ENCODE assay signal across 1 cellular context in genomic region chr2:219434718-219435525, GRCh38.
TF ChIP-seq lines count a peak whose summit lies in the region.

Gene SPEG (plus strand): TSS chr2:219434843. CDS start chr2:219434978, 135 bp downstream.

TF ChIP-seq in H1, 55 proteins besides CTCF, POLR2A, EP300 and RAD21 (continued from another document):
- TF ChIP-seq EGR1 (IDR thresholded peaks at IDR 0.05; ENCODE audit: borderline replicate concordance, low read depth, low read length) (no peak), E2F6 (IDR thresholded peaks at IDR 0.05) (peak; percentile 61), TCF12 (IDR thresholded peaks at IDR 0.05; ENCODE audit: low read depth, low read length) (no peak), MAX (IDR thresholded peaks at IDR 0.05) (peak; percentile 58; the same call in 1 of the 2 replicates), EZH2 (IDR thresholded peaks at IDR 0.05; ENCODE audit: low read depth, low read length, severe bottlenecking) (peak; percentile 47), POU5F1 (IDR thresholded peaks at IDR 0.05; ENCODE audit: low read depth, low read length) (no peak), RBBP5 (IDR thresholded peaks at IDR 0.05; ENCODE audit: borderline replicate concordance, low read depth, low read length) (0 out of 2 replicates have a peak, but pooled peaks have one; percentile 35), TAF1 (IDR thresholded peaks at IDR 0.05; ENCODE audit: low read depth, low read length) (peak; percentile 23; the same call in 1 of the 2 replicates), BCL11A (IDR thresholded peaks at IDR 0.05; ENCODE audit: low read depth in 2 of 2, low read length in 2 of 2) (no peak), KDM4A (IDR thresholded peaks at IDR 0.05; ENCODE audit: low read depth, low read length, severe bottlenecking) (peak; percentile 64), SIN3A (conservative IDR thresholded peaks at IDR 0.05 in 1 of 2, IDR thresholded peaks at IDR 0.05 in 1 of 2; ENCODE audit: low read depth in 1 of 2, low read length in 2 of 2) (no peak), TEAD4 (IDR thresholded peaks at IDR 0.05; ENCODE audit: low read depth, low read length) (no peak)
